ENCODE assay signal across 8 cellular contexts in the genomic region with DNA sequence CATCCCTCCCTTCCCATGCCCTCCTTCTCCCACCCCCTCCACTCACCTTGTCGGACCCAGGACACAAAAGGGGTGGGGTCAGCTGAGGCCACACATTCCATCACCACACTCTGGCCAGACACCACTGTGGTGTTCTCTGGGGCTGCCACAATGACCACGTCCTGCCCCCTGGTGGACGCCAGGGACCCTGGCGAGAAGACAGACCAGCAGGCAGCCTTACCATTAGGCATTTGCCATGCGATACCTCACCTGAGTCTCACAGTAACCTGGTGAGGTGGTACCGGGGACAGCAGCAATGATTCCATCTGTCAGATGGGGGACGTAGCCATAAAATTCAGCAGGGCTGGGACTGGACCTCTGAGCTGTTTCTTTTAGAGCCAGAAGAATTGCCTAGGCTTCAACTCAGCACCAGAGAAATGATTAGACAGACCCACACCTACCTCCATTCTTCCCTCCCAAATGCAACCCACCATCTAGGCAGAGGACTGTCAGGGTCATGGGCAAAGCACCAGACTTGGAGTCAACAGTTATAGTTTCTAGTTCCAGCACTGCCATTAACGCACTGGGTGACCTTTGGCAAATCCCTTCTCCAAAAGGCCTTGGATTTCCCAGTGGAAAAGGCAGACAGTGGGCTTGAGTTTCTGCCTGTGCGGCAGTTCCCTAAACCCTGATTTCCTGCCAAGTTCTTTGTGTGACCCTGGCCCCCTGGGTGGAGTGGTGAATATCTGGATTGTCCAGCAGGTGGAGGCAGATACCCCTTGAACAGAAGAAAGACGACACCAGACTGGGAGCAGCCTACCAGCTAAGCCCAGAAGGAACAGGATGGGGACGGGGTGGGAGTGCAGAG. TPM values are rescaled to one million over a fixed set of nuclear protein-coding genes. Genes with fewer than 3 reads are reported as not detected.
A peak's percentile ranks its signal among the peaks of the same experiment; 100 is the strongest.
DNase-seq lines count a peak whose midpoint lies in the region; ATAC-seq and TF ChIP-seq lines count a peak whose summit lies in the region.

No MANE protein-coding gene starts in this region.

- peak; percentile 93 for TF ChIP-seq CTCF in Panc1 (IDR thresholded peaks at IDR 0.05)

- peak; percentile 80 for DNase-seq in Daoy (ENCODE audit: low read depth)
- peak; percentile 48 for DNase-seq in LoVo (ENCODE audit: low spot score)
- no peak for DNase-seq in Panc1 (ENCODE audit: low read depth, low spot score)
- DNase-seq in activated naive CD4-positive, alpha-beta T cell treated with Interleukin-2 at 50 U/mL for 16 hours, result peak; percentile 46
- DNase-seq in head of caudate nucleus, result peak in 34 of 42 donors; percentile 17 to 80 (median 52)
- peak; percentile 51 for DNase-seq in pons (ENCODE audit: low spot score)
- no peak for DNase-seq in NCI-H1048 (lab: John Stamatoyannopoulos, UW)

- in situ Hi-C loops in Panc1 (cut with HindIII; ENCODE audit: low pct_unique_long_range_greater_than_20kb, low sequenced_read_pairs), result no loop called here

- no peak overlapping the region for H3K4me3 ChIP-seq in Panc1 (ENCODE audit: low read depth in 2 of 2, low read length in 2 of 2)

- BruUV-seq in Panc1 (replicated peaks; lab: Mats Ljungman, UMichigan), result no TSS peak

- H3K36me3 ChIP-seq in Panc1 (ENCODE audit: control insufficient read depth, insufficient read depth, low read length), result no peaks in the 10 kb centered on the region

- no peaks in the 10 kb centered on the region for H3K27me3 ChIP-seq in Panc1 (ENCODE audit: control insufficient read depth, insufficient read depth, low read length)

- peaks cover 4% of the 10 kb centered on the region; the same call in 1 of the 2 replicates for H3K4me1 ChIP-seq in Panc1 (ENCODE audit: control insufficient read depth, insufficient read depth, low read length)

- intact Hi-C loops in Panc1 (cut with micrococcal nuclease; ENCODE audit: unreplicated experiment) (loop anchor here (5.0 kb wide), 1 partner anchor 84 kb away; no protein-coding TSS in a partner anchor), head of caudate nucleus (cut with DNase I) (no loop called here)

- POLR2A ChIA-PET in Panc1 (lab: Charles Lee), result interaction anchor here (0.6 kb wide), 1 partner anchor 22 kb away, joined by 5 read pairs; no protein-coding TSS in a partner anchor

- CTCF ChIA-PET in Panc1 (lab: Charles Lee), result interaction anchor here (0.6 to 2.1 kb wide), 12 partner anchors 9 to 513 kb away, joined by 3 to 15 read pairs (median 3); no protein-coding TSS in a partner anchor

- ATAC-seq in Panc1 (peak; percentile 95), HG02763 (IDR thresholded peaks at IDR 0.05; ENCODE audit: unreplicated experiment) (no peak)

- no peaks in the 10 kb centered on the region for H3K9me3 ChIP-seq in Panc1 (ENCODE audit: control insufficient read depth, insufficient read depth, low read depth, low read length)

- H3K27ac ChIP-seq in Panc1 (ENCODE audit: low read length), result no peak overlapping the region

RNA-seq across cellular contexts. Expression of a gene that starts 21.8 kb away (rescaled TPM):
- 0.24 and 0.34 TPM in 2 replicates for total RNA-seq in Daoy (2014; rRNA removed; shearing (Covaris generic))
- 5.1 TPM for total RNA-seq in Panc1 (2021; ENCODE audit: unreplicated experiment)
- 4.3 TPM for polyA plus RNA-seq in Panc1 (2012; ENCODE audit: insufficient read length)

RNA-seq across cellular contexts. Expression of a gene that starts 23.2 kb away (rescaled TPM):
- not detected in 2 replicates for total RNA-seq in Daoy (2014; rRNA removed; shearing (Covaris generic))
- total RNA-seq in Panc1 (2021; ENCODE audit: unreplicated experiment), result 0.18 TPM
- not detected for polyA plus RNA-seq in Panc1 (2012; ENCODE audit: insufficient read length)

Comparison
In these comparisons a context has a peak if more than half of its experiments do, and no peak if none do; other contexts are left out.
1. DNase-seq: peak in Daoy (single experiment), LoVo (single experiment), activated naive CD4-positive, alpha-beta T cell treated with Interleukin-2 at 50 U/mL for 16 hours (single experiment), head of caudate nucleus (34 of 42) and pons (single experiment); none in Panc1 (single experiment) and NCI-H1048 (single experiment).